ENCODE assay signal across 8 cellular contexts in genomic region chr10:48656241-48656921, GRCh38. TPM values are rescaled to one million over a fixed set of nuclear protein-coding genes. Genes with fewer than 3 reads are reported as not detected.
A peak's percentile ranks its signal among the peaks of the same experiment; 100 is the strongest.
DNase-seq lines count a peak whose midpoint lies in the region; ATAC-seq, FAIRE-seq and TF ChIP-seq lines count a peak whose summit lies in the region.

No MANE protein-coding gene starts in this region.

- peaks cover 2% of the 10 kb centered on the region for H3K4me1 Mint-ChIP-seq in activated naive CD8-positive, alpha-beta T cell treated with anti-CD3 and anti-CD28 coated beads for 36 hours

- intact Hi-C loops in pancreas (cut with DNase I) = loop anchor here in 2 of 3 donors (5.0 to 10.0 kb wide), 4 partner anchors 52 to 292 kb away; partner anchors contain the start of gene ARHGAP22 (in 1 of the 2)
- intact Hi-C loops in thyroid gland (cut with DNase I) = loop anchor here (5.0 to 10.0 kb wide), 2 partner anchors 212 to 294 kb away; no protein-coding TSS in a partner anchor

- H3K27ac ChIP-seq in cardiac muscle cell (no peak overlapping the region), pancreas (peak overlapping the region in 2 of 4 donors; percentile 83 to 91), thyroid gland (peak overlapping the region in 2 of 3 donors; percentile 47 to 56)

- H3K36me3 ChIP-seq in cardiac muscle cell = no peaks in the 10 kb centered on the region
- H3K36me3 ChIP-seq in pancreas = no peaks in the 10 kb centered on the region
- H3K36me3 ChIP-seq in thyroid gland = no peaks in the 10 kb centered on the region

- 1 to 2% methylated on average over 25 to 46 of the region's 46 CpGs for WGBS in pancreas, 2 donors
- 3 to 7% methylated on average over 9 to 12 of the region's 46 CpGs for WGBS in thyroid gland, 2 donors

- FAIRE-seq in H54 (lab: Jason Lieb, UNC) (no peak), pancreas (lab: Jason Lieb, UNC) (no peak)

- H3K9me3 ChIP-seq in cardiac muscle cell (ENCODE audit: low read depth) (no peaks in the 10 kb centered on the region), pancreas (no peaks in the 10 kb centered on the region), thyroid gland (no peaks in the 10 kb centered on the region)

- TF ChIP-seq POLR2A in H54 (IDR thresholded peaks at IDR 0.05; ENCODE audit: low read depth, low read length) (no peak; the same call in 1 of the 2 replicates), thyroid gland (IDR thresholded peaks at IDR 0.05) (no peak)

- peaks cover 53% of the 10 kb centered on the region for H3K27me3 ChIP-seq in cardiac muscle cell
- no peaks in the 10 kb centered on the region for H3K27me3 ChIP-seq in pancreas
- no peaks in the 10 kb centered on the region for H3K27me3 ChIP-seq in thyroid gland

- TF ChIP-seq CTCF in LNCaP clone FGC (IDR thresholded peaks at IDR 0.05; ENCODE audit: control insufficient read depth, extremely low read depth, insufficient read depth) (peak; percentile 100), cardiac muscle cell (IDR thresholded peaks at IDR 0.05; ENCODE audit: low read depth, low read length) (peak; percentile 85), pancreas (IDR thresholded peaks at IDR 0.05) (peak; percentile 97 to 99 (median 98)), thyroid gland (IDR thresholded peaks at IDR 0.05) (peak; percentile 51 to 100 (median 96))

- ATAC-seq in pancreas = peak; percentile 92 to 95 (median 94)

- H3K9me3 Mint-ChIP-seq in activated naive CD8-positive, alpha-beta T cell treated with anti-CD3 and anti-CD28 coated beads for 36 hours = no peaks in the 10 kb centered on the region

- DNase-seq in GDM1 (lab: John Stamatoyannopoulos, UW) (peak; percentile 88), H54 (ENCODE audit: insufficient read length, low spot score) (peak; percentile 91), LNCaP clone FGC (ENCODE audit: low read depth) (peak; percentile 51), SKM-1 treated with dmso at 0.1 percent for 144 hours (lab: John Stamatoyannopoulos, UW; ENCODE audit: unreplicated experiment) (peak; percentile 81), cardiac muscle cell (ENCODE audit: low read depth in 1 of 2, low spot score in 1 of 2) (peak; percentile 93 to 97), pancreas (peak; percentile 87 to 99 (median 95)), thyroid gland (peak; percentile 93 to 94)
- DNase-seq in activated naive CD8-positive, alpha-beta T cell treated with anti-CD3 and anti-CD28 coated beads for 36 hours = peak; percentile 93

- peak overlapping the region; percentile 68 for H3K4me3 Mint-ChIP-seq in activated naive CD8-positive, alpha-beta T cell treated with anti-CD3 and anti-CD28 coated beads for 36 hours

- H3K4me1 ChIP-seq in cardiac muscle cell (ENCODE audit: low read depth) (no peaks in the 10 kb centered on the region), pancreas (no peaks in the 10 kb centered on the region), thyroid gland (peaks cover 9 to 12% of the 10 kb centered on the region in 2 donors)

- no peaks in the 10 kb centered on the region for H3K36me3 Mint-ChIP-seq in activated naive CD8-positive, alpha-beta T cell treated with anti-CD3 and anti-CD28 coated beads for 36 hours

- H3K27me3 Mint-ChIP-seq in activated naive CD8-positive, alpha-beta T cell treated with anti-CD3 and anti-CD28 coated beads for 36 hours = peaks cover 34% of the 10 kb centered on the region

- H3K4me3 ChIP-seq in LNCaP clone FGC (ENCODE audit: low read depth, low read length) = peak overlapping the region; percentile 41
- H3K4me3 ChIP-seq in cardiac muscle cell = peak overlapping the region; percentile 36
- H3K4me3 ChIP-seq in pancreas = peak overlapping the region; percentile 44 to 72 (median 62)
- H3K4me3 ChIP-seq in thyroid gland (replicated peaks in 1 of 3) = peak overlapping the region in 2 of 3 donors; percentile 31 to 42

- no peak overlapping the region for H3K27ac Mint-ChIP-seq in activated naive CD8-positive, alpha-beta T cell treated with anti-CD3 and anti-CD28 coated beads for 36 hours

RNA-seq across cellular contexts. Expression of gene WDFY4, which starts 28.3 kb away (rescaled TPM):
- 1 to 10 TPM in 1 of 2 experiments, under 1 TPM in 1; 0.93 to 1.2 TPM for total RNA-seq in activated naive CD8-positive, alpha-beta T cell treated with anti-CD3 and anti-CD28 coated beads for 36 hours
- total RNA-seq in cardiac muscle cell = not detected in 2 replicates
- 0.72 TPM in 1 of 2 replicates, not detected in the other for polyA plus RNA-seq in cardiac muscle cell
- total RNA-seq in pancreas = 1 to 10 TPM in 3 of 6 donors, under 1 TPM in 3; 0.31 to 8.4 (median 0.99) TPM
- under 1 TPM; 0.14 to 0.34 TPM for polyA plus RNA-seq in pancreas
- total RNA-seq in thyroid gland = 1 to 10 TPM; 1.0 to 3.5 (median 1.2) TPM

RNA-seq across cellular contexts. Expression of gene ARHGAP22, which starts 51.5 kb away (rescaled TPM):
- total RNA-seq in activated naive CD8-positive, alpha-beta T cell treated with anti-CD3 and anti-CD28 coated beads for 36 hours = not detected
- total RNA-seq in cardiac muscle cell (3.2 and 4.9 TPM in 2 replicates), pancreas (1 to 10 TPM; 1.1 to 6.0 (median 1.8) TPM), thyroid gland (10 to 100 TPM in 3 of 4 donors, 1 to 10 TPM in 1; 3.4 to 29.5 (median 19.1) TPM)
- polyA plus RNA-seq in cardiac muscle cell (1.6 and 7.8 TPM in 2 replicates), pancreas (1 to 10 TPM; 1.8 to 2.3 TPM)
